In genomic region chr19:18085702-18086457, GRCh38 we compare ENCODE assay signal across 15 cellular contexts. TPM values are rescaled to one million over a fixed set of nuclear protein-coding genes. Genes with fewer than 3 reads are reported as not detected.
DNase-seq lines count a peak whose midpoint lies in the region; ATAC-seq and TF ChIP-seq lines count a peak whose summit lies in the region.
"Had no signal": no experiment of that assay in that cellular context is flagged by ENCODE, and none has a peak within 500 bp of the region (broad histone marks: within the 10 kb centered on the region; RNA-seq: fewer than 3 reads in every experiment).

No MANE protein-coding gene starts in this region.

- ATAC-seq in central memory CD8-positive, alpha-beta T cell (replicated peaks; ENCODE audit: extremely low read depth, poor library complexity, severe bottlenecking) = no peak
- no peak for ATAC-seq in stimulated activated naive CD8-positive, alpha-beta T cell treated with anti-CD3 and anti-CD28 coated beads, Interleukin-15, amount 100 ng/mL, for 72 hours
- ATAC-seq in mucosa of descending colon = no peak

- H3K9me3 Mint-ChIP-seq in activated naive CD4-positive, alpha-beta T cell treated with anti-CD3 and anti-CD28 coated beads for 36 hours = no peaks in the 10 kb centered on the region
- H3K9me3 Mint-ChIP-seq in central memory CD8-positive, alpha-beta T cell = peaks cover 6% of the 10 kb centered on the region
- peaks cover 10% of the 10 kb centered on the region in 2 donors for H3K9me3 Mint-ChIP-seq in stimulated activated naive CD8-positive, alpha-beta T cell treated with anti-CD3 and anti-CD28 coated beads, Interleukin-15, amount 100 ng/mL, for 72 hours

- no peak overlapping the region for H4K5ac ChIP-seq in mesendoderm (ENCODE audit: low read length)

- DNase-seq in activated naive CD4-positive, alpha-beta T cell treated with anti-CD3 and anti-CD28 coated beads for 36 hours = no peak
- DNase-seq in activated naive CD4-positive, alpha-beta T cell treated with anti-CD3 and anti-CD28 coated beads, Interleukin-2, amount 50 U/mL, for 16 hours = no peak
- no peak for DNase-seq in central memory CD8-positive, alpha-beta T cell (ENCODE audit: low spot score in 2 of 2)
- DNase-seq in stimulated activated naive CD8-positive, alpha-beta T cell treated with anti-CD3 and anti-CD28 coated beads, Interleukin-15, amount 100 ng/mL, for 72 hours = no peak
- no peak for DNase-seq in mucosa of descending colon
- DNase-seq in islet precursor cell = no peak
- DNase-seq in mesendoderm = no peak
- DNase-seq: NCI-H82, Right ventricle myocardium superior, T1000 had no signal

- TF ChIP-seq CTCF in OCI-LY1 (IDR thresholded peaks at IDR 0.05; ENCODE audit: low read length) = no peak
- no peak for TF ChIP-seq CTCF in mucosa of descending colon (IDR thresholded peaks at IDR 0.05)

- whole genome bisulfite sequencing in mesendoderm (ENCODE audit: extremely low coverage, insufficient coverage, low lambda C conversion rate) = no CpG with 5 or more reads among the region's 8 CpGs

- H3K9ac ChIP-seq in OCI-LY1 (ENCODE audit: low read length) = no peak overlapping the region
- no peak overlapping the region for H3K9ac ChIP-seq in mesendoderm (ENCODE audit: low read length)

- H3K27me3 ChIP-seq in OCI-LY1 (ENCODE audit: insufficient read depth, low read length) (no peaks in the 10 kb centered on the region), mesendoderm (ENCODE audit: insufficient read depth, low read length, poor library complexity) (no peaks in the 10 kb centered on the region)
- H3K27me3 ChIP-seq: cardiac muscle cell, tibial nerve had no signal

- no peak overlapping the region for H3K23ac ChIP-seq in mesendoderm (ENCODE audit: low read length)

- CTCF ChIA-PET in activated naive CD4-positive, alpha-beta T cell treated with anti-CD3 and anti-CD28 coated beads for 36 hours (lab: Charles Lee) = interaction anchor here (0.7 to 1.1 kb wide), 2 partner anchors 51 to 88 kb away, joined by 3 read pairs; no protein-coding TSS in a partner anchor

- no peak overlapping the region for H3K56ac ChIP-seq in mesendoderm (ENCODE audit: low read length)

- H3K18ac ChIP-seq in mesendoderm (ENCODE audit: low read length) = no peak overlapping the region

- no peak overlapping the region for H3K4ac ChIP-seq in mesendoderm (ENCODE audit: low read depth, low read length)

- H3K79me2 ChIP-seq in OCI-LY1 (ENCODE audit: insufficient read depth, low read length) (no peaks in the 10 kb centered on the region), mesendoderm (ENCODE audit: control insufficient read depth, insufficient read depth, low read length) (no peaks in the 10 kb centered on the region)

- no peaks in the 10 kb centered on the region for H3K27me3 Mint-ChIP-seq in activated naive CD4-positive, alpha-beta T cell treated with anti-CD3 and anti-CD28 coated beads for 36 hours (ENCODE audit: low read depth)
- no peaks in the 10 kb centered on the region for H3K27me3 Mint-ChIP-seq in central memory CD8-positive, alpha-beta T cell
- no peaks in the 10 kb centered on the region for H3K27me3 Mint-ChIP-seq in stimulated activated naive CD8-positive, alpha-beta T cell treated with anti-CD3 and anti-CD28 coated beads, Interleukin-15, amount 100 ng/mL, for 72 hours

- no peak overlapping the region for H2AK5ac ChIP-seq in mesendoderm (ENCODE audit: low read length)

- H3K36me3 ChIP-seq in OCI-LY1 (ENCODE audit: insufficient read depth, low read length) = no peaks in the 10 kb centered on the region
- H3K36me3 ChIP-seq in mucosa of descending colon (ENCODE audit: low read depth) = no peaks in the 10 kb centered on the region
- no peaks in the 10 kb centered on the region for H3K36me3 ChIP-seq in mesendoderm (ENCODE audit: control insufficient read depth, insufficient read depth, low read length)
- H3K36me3 ChIP-seq: cardiac muscle cell, tibial nerve had no signal

- no peaks in the 10 kb centered on the region for H3K79me1 ChIP-seq in mesendoderm (ENCODE audit: low read length)

- H3K4me2 ChIP-seq in OCI-LY1 (ENCODE audit: low read length) = peak overlapping the region; percentile 63
- no peak overlapping the region for H3K4me2 ChIP-seq in mesendoderm (ENCODE audit: low read length)

- H3K9me3 ChIP-seq in OCI-LY1 (ENCODE audit: low read length) (no peaks in the 10 kb centered on the region), mucosa of descending colon (no peaks in the 10 kb centered on the region)
- H3K9me3 ChIP-seq: tibial nerve had no signal

- no peaks in the 10 kb centered on the region for H3F3A ChIP-seq in OCI-LY1 (ENCODE audit: insufficient read depth, low read length)

- no peak overlapping the region for H2BK15ac ChIP-seq in mesendoderm (replicated peaks; ENCODE audit: low read depth)

- H2BK120ac ChIP-seq in mesendoderm (ENCODE audit: low read depth, low read length) = no peak overlapping the region

- no peak overlapping the region for H3K4me3 ChIP-seq in OCI-LY1 (ENCODE audit: low read depth, low read length, poor library complexity, severe bottlenecking)
- H3K4me3 ChIP-seq in mucosa of descending colon = no peak overlapping the region
- no peak overlapping the region for H3K4me3 ChIP-seq in mesendoderm (ENCODE audit: low read length)
- H3K4me3 ChIP-seq: cardiac muscle cell, lung had no signal

- H3K9me2 ChIP-seq in OCI-LY1 (ENCODE audit: low read depth, low read length) = no peaks in the 10 kb centered on the region

- H3K36me3 Mint-ChIP-seq in activated naive CD4-positive, alpha-beta T cell treated with anti-CD3 and anti-CD28 coated beads for 36 hours (ENCODE audit: low read depth) = no peaks in the 10 kb centered on the region
- H3K36me3 Mint-ChIP-seq in central memory CD8-positive, alpha-beta T cell (ENCODE audit: insufficient read depth) = peaks cover 36% of the 10 kb centered on the region

- intact Hi-C loops in activated naive CD4-positive, alpha-beta T cell treated with anti-CD3 and anti-CD28 coated beads for 36 hours (cut with micrococcal nuclease) = loop anchor here (1.0 to 5.0 kb wide), 3 partner anchors 11 to 831 kb away; partner anchors contain the start of genes COPE, DDX49 and MAST3
- intact Hi-C loops in mucosa of descending colon (cut with DNase I, micrococcal nuclease) = no loop called here

- H2AFZ ChIP-seq in OCI-LY1 (ENCODE audit: low read length) = no peak overlapping the region

- H4K20me1 ChIP-seq in OCI-LY1 (ENCODE audit: insufficient read depth, low read length) = no peaks in the 10 kb centered on the region

- no peak overlapping the region for H4K8ac ChIP-seq in mesendoderm (ENCODE audit: low read depth, low read length)

- peak overlapping the region; percentile 88 for H3K4me3 Mint-ChIP-seq in activated naive CD4-positive, alpha-beta T cell treated with anti-CD3 and anti-CD28 coated beads for 36 hours
- H3K4me3 Mint-ChIP-seq in central memory CD8-positive, alpha-beta T cell = peak overlapping the region; percentile 97
- H3K4me3 Mint-ChIP-seq in stimulated activated naive CD8-positive, alpha-beta T cell treated with anti-CD3 and anti-CD28 coated beads, Interleukin-15, amount 100 ng/mL, for 72 hours = peak overlapping the region; percentile 94 to 98

- H3K27ac Mint-ChIP-seq in activated naive CD4-positive, alpha-beta T cell treated with anti-CD3 and anti-CD28 coated beads for 36 hours = peak overlapping the region; percentile 95
- H3K27ac Mint-ChIP-seq in central memory CD8-positive, alpha-beta T cell (ENCODE audit: low read depth) = peak overlapping the region; percentile 97
- peak overlapping the region; percentile 96 to 98 for H3K27ac Mint-ChIP-seq in stimulated activated naive CD8-positive, alpha-beta T cell treated with anti-CD3 and anti-CD28 coated beads, Interleukin-15, amount 100 ng/mL, for 72 hours

- peak overlapping the region; percentile 72 for H3K27ac ChIP-seq in OCI-LY1 (ENCODE audit: low read depth, low read length, poor library complexity, severe bottlenecking)
- no peak overlapping the region for H3K27ac ChIP-seq in mesendoderm (ENCODE audit: low read depth, low read length)
- H3K27ac ChIP-seq: cardiac muscle cell had no signal

- H3K4me1 Mint-ChIP-seq in activated naive CD4-positive, alpha-beta T cell treated with anti-CD3 and anti-CD28 coated beads for 36 hours (ENCODE audit: low read depth) = peaks cover 58% of the 10 kb centered on the region
- peaks cover 56% of the 10 kb centered on the region for H3K4me1 Mint-ChIP-seq in central memory CD8-positive, alpha-beta T cell
- peaks cover 61% of the 10 kb centered on the region for H3K4me1 Mint-ChIP-seq in stimulated activated naive CD8-positive, alpha-beta T cell treated with anti-CD3 and anti-CD28 coated beads, Interleukin-15, amount 100 ng/mL, for 72 hours

- H3K4me1 ChIP-seq in OCI-LY1 (ENCODE audit: insufficient read depth, low read length, severe bottlenecking) = peaks cover 38% of the 10 kb centered on the region
- H3K4me1 ChIP-seq in mucosa of descending colon (ENCODE audit: low read depth) = peaks cover 2% of the 10 kb centered on the region
- H3K4me1 ChIP-seq in mesendoderm (ENCODE audit: control insufficient read depth, low read depth, low read length) = no peaks in the 10 kb centered on the region

- H2BK5ac ChIP-seq in mesendoderm (ENCODE audit: low read length) = no peak overlapping the region

RNA-seq across cellular contexts. Expression of gene IL12RB1, which starts 0.9 kb away (rescaled TPM):
- total RNA-seq in activated naive CD4-positive, alpha-beta T cell treated with anti-CD3 and anti-CD28 coated beads for 36 hours = 10 to 100 TPM; 10.1 to 14.4 TPM
- total RNA-seq in mucosa of descending colon = 1 to 10 TPM; 1.8 to 4.0 (median 2.2) TPM
- not detected for polyA plus RNA-seq in mesendoderm (2013, experiment 1 of 2)
- not detected for polyA plus RNA-seq in mesendoderm (2013, experiment 2 of 2)
- total RNA-seq: cardiac muscle cell, H1 had no signal
- polyA plus RNA-seq: cardiac muscle cell had no signal

RNA-seq across cellular contexts. Expression of gene MAST3, which starts 11.7 kb away (rescaled TPM):
- total RNA-seq in activated naive CD4-positive, alpha-beta T cell treated with anti-CD3 and anti-CD28 coated beads for 36 hours = 10 to 100 TPM; 12.8 to 13.5 TPM
- 10 to 100 TPM; 25.2 to 37.3 (median 34.7) TPM for total RNA-seq in mucosa of descending colon
- 1.5 TPM for polyA plus RNA-seq in mesendoderm (2013, experiment 1 of 2)
- 1.6 TPM for polyA plus RNA-seq in mesendoderm (2013, experiment 2 of 2)
